12 cellular contexts compared by ENCODE assay signal in genomic region chr13:24359252-24359651, GRCh38. TPM values are rescaled to one million over a fixed set of nuclear protein-coding genes. Genes with fewer than 3 reads are reported as not detected.
"Had no signal": no experiment of that assay in that cellular context is flagged by ENCODE, and none has a peak within 500 bp of the region (broad histone marks: within the 10 kb centered on the region; RNA-seq: fewer than 3 reads in every experiment).

No MANE protein-coding gene starts in this region.

RNA-seq across cellular contexts. Expression of gene C1QTNF9, which starts 49.9 kb away (rescaled TPM):
- total RNA-seq: dermis blood vessel endothelial cell, endothelial cell of umbilical vein, epithelial cell of proximal tubule, fibroblast of lung, foreskin keratinocyte, hepatocyte, lower lobe of right lung, mononuclear cell, neural crest cell, progenitor cell of endocrine pancreas, smooth muscle cell, upper lobe of right lung had no signal
- polyA plus RNA-seq: endothelial cell of umbilical vein, foreskin keratinocyte, hepatocyte, smooth muscle cell had no signal
